In the genomic region with DNA sequence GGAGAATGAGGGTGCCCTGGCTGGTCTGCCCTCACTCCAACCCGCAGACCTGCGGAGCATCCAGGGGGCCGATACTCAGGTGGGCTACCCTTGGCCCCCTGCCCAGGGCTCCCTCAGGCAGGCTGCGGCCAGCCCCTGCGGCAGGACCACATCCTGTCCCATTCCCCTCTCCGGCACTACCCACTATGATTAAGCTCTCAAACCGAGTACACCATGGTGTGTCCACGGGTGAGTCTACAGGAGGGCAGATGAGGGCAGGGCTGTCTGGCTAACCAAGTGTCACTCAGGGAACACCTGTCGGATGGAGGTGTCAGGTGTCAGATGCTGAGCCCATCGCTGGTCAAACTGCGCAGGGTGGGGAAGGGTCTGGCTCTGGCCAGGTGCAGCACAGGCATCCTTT, we compare ENCODE assay signal across 1 cellular context.
TF ChIP-seq lines count a peak whose summit lies in the region.

No MANE protein-coding gene starts in this region.

TF ChIP-seq in HEK293, 187 proteins besides CTCF, POLR2A, EP300 and RAD21 (continued from another document):
- TF ChIP-seq ZNF433 (tag by site-specific recombination; IDR thresholded peaks at IDR 0.05; ENCODE audit: low read depth) (no peak), ZNF157 (tag by site-specific recombination; IDR thresholded peaks at IDR 0.05) (no peak), ZNF292 (tag by site-specific recombination; IDR thresholded peaks at IDR 0.05; ENCODE audit: borderline replicate concordance, low read depth) (no peak)
